ENCODE assay signal across 23 cellular contexts in genomic region chr6:165469483-165469882, GRCh38.
"Had no signal": no experiment of that assay in that cellular context is flagged by ENCODE, and none has a peak within 500 bp of the region (broad histone marks: within the 10 kb centered on the region; RNA-seq: fewer than 3 reads in every experiment).

No MANE protein-coding gene starts in this region.

- H3K27ac ChIP-seq: epithelial cell of prostate, esophagus squamous epithelium, gastrocnemius medialis, heart right ventricle, left lung, lower lobe of right lung had no signal

- H3K4me1 Mint-ChIP-seq: mesothelial cell of epicardium had no signal

- H3K27ac Mint-ChIP-seq: dendritic cell treated with granulocyte-macrophage colony-stimulating factor and Interleukin-4, amounts not matched to agents 40 ng/mL and 50 ng/mL, for 4 days; effector memory CD8-positive, alpha-beta T cell; endodermal cell; mesothelial cell of epicardium had no signal

- H3K9me3 ChIP-seq: esophagus squamous epithelium, gastrocnemius medialis, lower lobe of right lung had no signal

- DNase-seq: cortex of kidney; effector CD8-positive, alpha-beta T cell; effector memory CD8-positive, alpha-beta T cell; endodermal cell; erythroblast; esophagus squamous epithelium; foreskin fibroblast; foreskin melanocyte; gastrocnemius medialis; glutamatergic neuron; head of caudate nucleus; heart right ventricle; hippocampal formation; left cardiac atrium; left lung; left ventricle myocardium superior; lower lobe of right lung; mesenchymal stem cell; mucosa of descending colon had no signal

- H3K27me3 ChIP-seq: esophagus squamous epithelium, gastrocnemius medialis, heart right ventricle, left lung had no signal

- H3K4me3 Mint-ChIP-seq: dendritic cell treated with granulocyte-macrophage colony-stimulating factor and Interleukin-4, amounts not matched to agents 40 ng/mL and 50 ng/mL, for 4 days; effector memory CD8-positive, alpha-beta T cell; endodermal cell; mesothelial cell of epicardium had no signal

- ATAC-seq: effector memory CD8-positive, alpha-beta T cell; esophagus mucosa; gastrocnemius medialis; heart right ventricle; left cardiac atrium; left lung; left ventricle myocardium superior; lower lobe of right lung; mucosa of descending colon had no signal

- H3K27me3 Mint-ChIP-seq: dendritic cell treated with granulocyte-macrophage colony-stimulating factor and Interleukin-4, amounts not matched to agents 40 ng/mL and 50 ng/mL, for 4 days; effector memory CD8-positive, alpha-beta T cell had no signal

- H3K4me3 ChIP-seq: esophagus squamous epithelium, gastrocnemius medialis, heart right ventricle, left lung, lower lobe of right lung, mucosa of descending colon had no signal

- H3K4me1 ChIP-seq: esophagus squamous epithelium, gastrocnemius medialis, heart right ventricle, left lung, lower lobe of right lung had no signal

- H3K36me3 ChIP-seq: esophagus squamous epithelium, gastrocnemius medialis, heart right ventricle, left lung, lower lobe of right lung had no signal
